8 cellular contexts compared by ENCODE assay signal in genomic region chr16:2603165-2604015, GRCh38.
DNase-seq lines count a peak whose midpoint lies in the region; ATAC-seq and TF ChIP-seq lines count a peak whose summit lies in the region.

No MANE protein-coding gene starts in this region.

- DNase-seq in NCI-H1417 treated with DMSO at 0.1 percent for 48 hours (lab: John Stamatoyannopoulos, UW) = peak; percentile 73
- DNase-seq in SW480 (ENCODE audit: low spot score) = peak; percentile 95
- DNase-seq in adrenal gland = peak; percentile 94 to 97 (median 97)
- peak; percentile 93 to 96 for DNase-seq in heart right ventricle
- DNase-seq in pons (ENCODE audit: low spot score) = peak; percentile 95
- peak; percentile 97 for DNase-seq in transverse colon

- TF ChIP-seq POLR2A in adrenal gland (IDR thresholded peaks at IDR 0.05) (peak; percentile 91 to 96), transverse colon (IDR thresholded peaks at IDR 0.05) (peak; percentile 95)

- H3K27ac ChIP-seq in adrenal gland (peak overlapping the region; percentile 54 to 84 (median 76)), heart right ventricle (peak overlapping the region; percentile 51 to 89 (median 82)), transverse colon (peak overlapping the region; percentile 81 to 91 (median 88))

- intact Hi-C loops in adrenal gland (cut with DNase I) (no loop called here), heart right ventricle (cut with DNase I) (no loop called here), transverse colon (cut with DNase I; ENCODE audit: low total_unique reads) (no loop called here)

- TF ChIP-seq EP300 in transverse colon (IDR thresholded peaks at IDR 0.05; ENCODE audit: low read depth) = no peak

- H3K27me3 ChIP-seq in adrenal gland = no peaks in the 10 kb centered on the region
- no peaks in the 10 kb centered on the region for H3K27me3 ChIP-seq in heart right ventricle
- no peaks in the 10 kb centered on the region for H3K27me3 ChIP-seq in transverse colon

- H3K36me3 ChIP-seq in adrenal gland (replicated peaks in 1 of 2) (peaks cover 0 to 2% of the 10 kb centered on the region in 2 donors), heart right ventricle (peaks cover 0 to 14% (median 6%) of the 10 kb centered on the region in 9 donors), transverse colon (peaks cover 0 to 5% (median 2%) of the 10 kb centered on the region in 4 donors)

- H3K4me3 ChIP-seq in GM08714 (ENCODE audit: low read length) = peak overlapping the region; percentile 84
- H3K4me3 ChIP-seq in adrenal gland = peak overlapping the region; percentile 68 to 96 (median 82)
- peak overlapping the region; percentile 45 to 96 (median 86) for H3K4me3 ChIP-seq in heart right ventricle
- peak overlapping the region; percentile 58 to 99 (median 86) for H3K4me3 ChIP-seq in transverse colon

- peak; percentile 73 for ATAC-seq in HG02642 (IDR thresholded peaks at IDR 0.05; ENCODE audit: poor library complexity, unreplicated experiment)
- ATAC-seq in heart right ventricle = peak; percentile 86 to 95 (median 94)

- H3K4me1 ChIP-seq in adrenal gland (replicated peaks in 1 of 2) (no peaks in the 10 kb centered on the region), heart right ventricle (peaks cover 0 to 30% (median 16%) of the 10 kb centered on the region in 9 donors), transverse colon (peaks cover 0 to 26% (median 11%) of the 10 kb centered on the region in 4 donors)

- H3K9me3 ChIP-seq in adrenal gland (replicated peaks in 1 of 3) = no peaks in the 10 kb centered on the region
- no peaks in the 10 kb centered on the region for H3K9me3 ChIP-seq in heart right ventricle
- H3K9me3 ChIP-seq in transverse colon = no peaks in the 10 kb centered on the region

- in situ Hi-C loops in transverse colon (cut with MboI; ENCODE audit: low pct_ligation_motif_present in 1 of 4, low pct_unique_long_range_greater_than_20kb in 1 of 4, low sequenced_read_pairs in 3 of 4) = no loop called here

- 0 to 1% (median 0%) methylated on average over 26 to 58 of the region's 58 CpGs for WGBS in adrenal gland, 4 donors
- WGBS in heart right ventricle, 2 donors = 0% methylated on average over 58 of the region's 58 CpGs
- 0 to 4% methylated on average over 5 to 56 of the region's 58 CpGs for WGBS in transverse colon (ENCODE audit: low coverage in 1 of 2), 2 donors

- TF ChIP-seq CTCF in adrenal gland (IDR thresholded peaks at IDR 0.05) = peak in 2 of 6 experiments; percentile 26 to 28
- peak in 1 of 9 donors; percentile 8 for TF ChIP-seq CTCF in heart right ventricle (IDR thresholded peaks at IDR 0.05)
- TF ChIP-seq CTCF in transverse colon (IDR thresholded peaks at IDR 0.05) = peak in 1 of 5 experiments; percentile 13

Comparison
In these comparisons a context has a peak if more than half of its experiments do, and no peak if none do; other contexts are left out.
1. Peak in every context shown above with its lines: DNase-seq, ATAC-seq, H3K4me3 ChIP-seq and H3K27ac ChIP-seq.